ENCODE assay signal across 17 cellular contexts in the genomic region with DNA sequence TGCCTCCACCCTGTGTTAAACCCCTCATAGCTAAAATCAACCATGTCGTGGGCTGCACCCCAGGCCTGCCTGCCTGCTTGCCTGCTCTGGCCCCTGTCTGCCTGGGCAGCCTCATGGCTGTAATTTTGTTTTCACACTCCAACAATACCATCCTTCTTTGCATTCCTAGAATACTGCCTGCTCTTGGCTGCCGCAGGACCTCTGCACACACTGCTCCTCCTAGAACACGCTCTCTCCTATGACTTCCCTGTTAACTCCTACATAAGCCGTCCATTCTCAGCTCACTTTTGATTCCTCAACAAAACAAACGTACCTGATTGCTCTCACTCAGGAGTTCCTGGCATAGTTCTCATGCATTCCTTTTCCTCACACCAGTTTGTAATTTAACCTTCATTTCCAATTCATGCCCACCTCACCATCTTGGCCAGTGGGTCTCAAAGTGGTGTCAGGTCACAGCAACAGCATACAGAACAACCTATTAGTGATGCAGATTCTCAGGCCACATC. TPM values are rescaled to one million over a fixed set of nuclear protein-coding genes. Genes with fewer than 3 reads are reported as not detected.
DNase-seq lines count a peak whose midpoint lies in the region; ATAC-seq and TF ChIP-seq lines count a peak whose summit lies in the region.
"Had no signal": no experiment of that assay in that cellular context is flagged by ENCODE, and none has a peak within 500 bp of the region (broad histone marks: within the 10 kb centered on the region; RNA-seq: fewer than 3 reads in every experiment).

No MANE protein-coding gene starts in this region.

- POLR2A ChIA-PET in CD8-positive, alpha-beta memory T cell (lab: Charles Lee), result no interaction called here
- POLR2A ChIA-PET in activated CD8-positive, alpha-beta T cell treated with anti-CD3 and anti-CD28 coated beads for 36 hours (lab: Charles Lee), result interaction anchor here (0.6 to 2.3 kb wide), 2 partner anchors 22 to 26 kb away, joined by 3 to 12 read pairs; no protein-coding TSS in a partner anchor

- ATAC-seq in activated CD8-positive, alpha-beta T cell treated with anti-CD3 and anti-CD28 coated beads for 36 hours, result no peak
- ATAC-seq in GM19023 (IDR thresholded peaks at IDR 0.05; ENCODE audit: unreplicated experiment) (no peak), HG03378 (IDR thresholded peaks at IDR 0.05; ENCODE audit: unreplicated experiment) (no peak)

- H3K27ac Mint-ChIP-seq in CD8-positive, alpha-beta memory T cell, result peak overlapping the region in 5 of 8 donors; percentile 2 to 79 (median 15)
- peak overlapping the region; percentile 0 for H3K27ac Mint-ChIP-seq in activated CD8-positive, alpha-beta T cell treated with anti-CD3 and anti-CD28 coated beads for 36 hours
- H3K27ac Mint-ChIP-seq in immature natural killer cell, result peak overlapping the region in 4 of 6 donors; percentile 19 to 36 (median 26)

- TF ChIP-seq CTCF in activated CD8-positive, alpha-beta T cell treated with anti-CD3 and anti-CD28 coated beads for 36 hours (IDR thresholded peaks at IDR 0.05), result no peak

- no peaks in the 10 kb centered on the region for H3K27me3 ChIP-seq in BLaER1
- no peaks in the 10 kb centered on the region for H3K27me3 ChIP-seq in CD8-positive, alpha-beta memory T cell (ENCODE audit: insufficient read depth, low read length, poor library complexity, severe bottlenecking)
- H3K27me3 ChIP-seq: right atrium auricular region had no signal

- no peak for DNase-seq in CD8-positive, alpha-beta memory T cell
- DNase-seq in activated CD8-positive, alpha-beta T cell treated with anti-CD3 and anti-CD28 coated beads for 36 hours, result no peak
- no peak for DNase-seq in immature natural killer cell
- DNase-seq in NOMO-1 treated with DMSO at 0.1 percent for 48 hours (lab: John Stamatoyannopoulos, UW; ENCODE audit: unreplicated experiment), result no peak
- no peak for DNase-seq in erythroblast (lab: John Stamatoyannopoulos, UW)
- DNase-seq: activated CD4-positive, alpha-beta T cell treated with anti-CD3 and anti-CD28 coated beads for 4 hours; caudate nucleus; GDM1; islet precursor cell; OCI-M1; stimulated activated CD4-positive, alpha-beta T cell treated with anti-CD3 and anti-CD28 coated beads, Interleukin-2, amount 100 ng/mL, for 24 hours; stimulated activated CD8-positive, alpha-beta memory T cell treated with anti-CD3 and anti-CD28 coated beads, Interleukin-4, amount 100 ng/mL, for 48 hours had no signal

- H3K9me3 ChIP-seq in BLaER1, result no peaks in the 10 kb centered on the region
- H3K9me3 ChIP-seq in CD8-positive, alpha-beta memory T cell (ENCODE audit: low read length), result no peaks in the 10 kb centered on the region
- H3K9me3 ChIP-seq: right atrium auricular region had no signal

- H3K9me3 Mint-ChIP-seq in CD8-positive, alpha-beta memory T cell, result peaks cover 0 to 2% (median 0%) of the 10 kb centered on the region in 5 donors
- no peaks in the 10 kb centered on the region for H3K9me3 Mint-ChIP-seq in activated CD8-positive, alpha-beta T cell treated with anti-CD3 and anti-CD28 coated beads for 36 hours
- no peaks in the 10 kb centered on the region for H3K9me3 Mint-ChIP-seq in immature natural killer cell
- H3K9me3 Mint-ChIP-seq: IgD-negative memory B cell had no signal

- peaks cover 0 to 31% (median 12%) of the 10 kb centered on the region in 3 donors for H3K36me3 Mint-ChIP-seq in CD8-positive, alpha-beta memory T cell
- peaks cover 36% of the 10 kb centered on the region for H3K36me3 Mint-ChIP-seq in activated CD8-positive, alpha-beta T cell treated with anti-CD3 and anti-CD28 coated beads for 36 hours (ENCODE audit: low read depth)
- H3K36me3 Mint-ChIP-seq in immature natural killer cell, result peaks cover 0 to 3% (median 0%) of the 10 kb centered on the region in 3 donors

- H3K4me1 Mint-ChIP-seq in CD8-positive, alpha-beta memory T cell, result peaks cover 58 to 73% (median 68%) of the 10 kb centered on the region in 3 donors
- H3K4me1 Mint-ChIP-seq in activated CD8-positive, alpha-beta T cell treated with anti-CD3 and anti-CD28 coated beads for 36 hours (ENCODE audit: low read depth), result peaks cover 62% of the 10 kb centered on the region
- peaks cover 52 to 61% of the 10 kb centered on the region in 2 donors for H3K4me1 Mint-ChIP-seq in immature natural killer cell

- peak overlapping the region; percentile 58; the same call in 1 of the 2 replicates for H3K9ac ChIP-seq in BLaER1

- no peak for TF ChIP-seq POLR2A in erythroblast (IDR thresholded peaks at IDR 0.05; ENCODE audit: low read length)

- H3K4me2 ChIP-seq in BLaER1, result peak overlapping the region; percentile 91

- H3K4me3 ChIP-seq in BLaER1, result peak overlapping the region; percentile 98
- no peak overlapping the region for H3K4me3 ChIP-seq in CD8-positive, alpha-beta memory T cell (ENCODE audit: low read length)
- H3K4me3 ChIP-seq: right atrium auricular region had no signal

- peaks cover 0 to 3% of the 10 kb centered on the region in 2 donors for H3K27me3 Mint-ChIP-seq in CD8-positive, alpha-beta memory T cell
- no peaks in the 10 kb centered on the region for H3K27me3 Mint-ChIP-seq in activated CD8-positive, alpha-beta T cell treated with anti-CD3 and anti-CD28 coated beads for 36 hours
- peaks cover 4 to 10% (median 7%) of the 10 kb centered on the region in 3 donors for H3K27me3 Mint-ChIP-seq in immature natural killer cell (ENCODE audit: low read depth in 3 of 3)
- H3K27me3 Mint-ChIP-seq: IgD-negative memory B cell had no signal

- peaks cover 70% of the 10 kb centered on the region for H4K20me1 ChIP-seq in BLaER1

- CTCF ChIA-PET in CD8-positive, alpha-beta memory T cell (lab: Charles Lee), result no interaction called here
- CTCF ChIA-PET in activated CD8-positive, alpha-beta T cell treated with anti-CD3 and anti-CD28 coated beads for 36 hours (lab: Charles Lee), result interaction anchor here (0.6 kb wide), 1 partner anchor 15 kb away, joined by 3 read pairs; no protein-coding TSS in a partner anchor

- peak overlapping the region; percentile 48; the same call in 1 of the 2 replicates for H3K27ac ChIP-seq in BLaER1
- no peak overlapping the region for H3K27ac ChIP-seq in CD8-positive, alpha-beta memory T cell (ENCODE audit: low read depth, low read length)
- H3K27ac ChIP-seq: right atrium auricular region had no signal

- H3K4me1 ChIP-seq in BLaER1, result peaks cover 74% of the 10 kb centered on the region
- peaks cover 50% of the 10 kb centered on the region for H3K4me1 ChIP-seq in CD8-positive, alpha-beta memory T cell (ENCODE audit: insufficient read depth, low read length)

- H3K4me3 Mint-ChIP-seq in CD8-positive, alpha-beta memory T cell, result peak overlapping the region; percentile 3 to 94 (median 70)
- H3K4me3 Mint-ChIP-seq in activated CD8-positive, alpha-beta T cell treated with anti-CD3 and anti-CD28 coated beads for 36 hours, result peak overlapping the region; percentile 85
- peak overlapping the region in 2 of 5 donors; percentile 5 to 67 for H3K4me3 Mint-ChIP-seq in immature natural killer cell

- intact Hi-C loops in activated CD8-positive, alpha-beta T cell treated with anti-CD3 and anti-CD28 coated beads for 36 hours (cut with micrococcal nuclease), result loop anchor here (2.0 to 5.0 kb wide), 2 partner anchors 31 to 89 kb away; no protein-coding TSS in a partner anchor

- peaks cover 33% of the 10 kb centered on the region for H3K36me3 ChIP-seq in BLaER1
- H3K36me3 ChIP-seq in CD8-positive, alpha-beta memory T cell (ENCODE audit: insufficient read depth, low read length), result no peaks in the 10 kb centered on the region
- H3K36me3 ChIP-seq: right atrium auricular region had no signal

RNA-seq across cellular contexts. Expression of a gene that starts 2.5 kb away (rescaled TPM):
- 10 to 100 TPM; 47.2 to 51.6 TPM for total RNA-seq in CD8-positive, alpha-beta memory T cell
- polyA plus RNA-seq in CD8-positive, alpha-beta memory T cell, result 76.1 TPM
- total RNA-seq in activated CD8-positive, alpha-beta T cell treated with anti-CD3 and anti-CD28 coated beads for 36 hours, result 10 to 100 TPM; 47.4 to 47.8 TPM
- 10 to 100 TPM; 41.9 to 62.3 (median 47.5) TPM for polyA plus RNA-seq in immature natural killer cell
